Comparison of ENCODE assay signal across 15 cellular contexts in the genomic region with DNA sequence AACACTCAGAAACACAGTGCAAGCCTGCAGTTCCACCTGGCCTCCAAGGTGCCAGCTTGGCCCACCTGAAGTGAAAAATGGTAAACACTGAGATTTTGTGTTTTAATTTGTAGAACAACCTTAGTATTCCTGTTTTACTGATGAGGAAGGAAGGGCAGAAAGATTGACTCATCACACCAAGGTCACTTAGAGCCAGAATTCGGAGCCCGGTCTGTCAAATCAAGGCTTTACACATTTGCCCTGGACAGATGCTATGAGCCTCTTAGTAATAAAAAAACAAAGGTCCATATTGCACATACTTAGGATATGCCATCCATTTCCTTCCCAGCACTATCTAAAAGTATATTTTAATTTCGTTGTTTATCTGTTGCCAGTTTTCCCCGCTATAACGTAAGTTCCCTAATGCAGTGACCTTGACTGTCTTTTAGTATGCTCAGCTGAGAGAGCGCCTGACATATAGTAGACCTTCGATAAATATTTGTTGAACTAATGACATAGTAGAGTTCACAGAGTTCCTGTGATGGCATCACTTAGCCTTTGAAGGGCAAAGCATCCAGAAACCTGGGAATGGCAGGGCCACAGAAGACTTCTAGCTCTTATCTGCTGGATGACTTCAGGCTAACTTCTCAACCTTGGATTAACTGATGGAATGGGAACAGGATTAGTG. TPM values are rescaled to one million over a fixed set of nuclear protein-coding genes. Genes with fewer than 3 reads are reported as not detected.
DNase-seq lines count a peak whose midpoint lies in the region; TF ChIP-seq lines count a peak whose summit lies in the region.
"Had no signal": no experiment of that assay in that cellular context is flagged by ENCODE, and none has a peak within 500 bp of the region (broad histone marks: within the 10 kb centered on the region; RNA-seq: fewer than 3 reads in every experiment).

No MANE protein-coding gene starts in this region.

- peak overlapping the region in 5 of 8 donors; percentile 44 to 74 (median 65) for H3K27ac Mint-ChIP-seq in CD8-positive, alpha-beta memory T cell
- H3K27ac Mint-ChIP-seq in nephron progenitor cell, result peak overlapping the region; percentile 96
- H3K27ac Mint-ChIP-seq: IgD-negative memory B cell had no signal

- no peak overlapping the region for H2BK15ac ChIP-seq in mesendoderm (replicated peaks; ENCODE audit: low read depth)

- 94% methylated on average over 7 of the region's 7 CpGs for WGBS in HUES64
- WGBS in mesendoderm (ENCODE audit: extremely low coverage, insufficient coverage, low lambda C conversion rate), result no CpG with 5 or more reads among the region's 7 CpGs

- no peak overlapping the region for H2BK120ac ChIP-seq in mesendoderm (ENCODE audit: low read depth, low read length)

- POLR2A ChIA-PET in CD8-positive, alpha-beta memory T cell (lab: Charles Lee), result no interaction called here

- peaks cover 5 to 48% (median 16%) of the 10 kb centered on the region in 3 donors for H3K36me3 Mint-ChIP-seq in CD8-positive, alpha-beta memory T cell
- H3K36me3 Mint-ChIP-seq in nephron progenitor cell (ENCODE audit: low read depth), result peaks cover 43% of the 10 kb centered on the region

- H3K4ac ChIP-seq in mesendoderm (ENCODE audit: low read depth, low read length), result no peak overlapping the region

- no peak overlapping the region for H2BK5ac ChIP-seq in mesendoderm (ENCODE audit: low read length)

- no peaks in the 10 kb centered on the region for H3K27me3 Mint-ChIP-seq in CD8-positive, alpha-beta memory T cell
- peaks cover 2% of the 10 kb centered on the region for H3K27me3 Mint-ChIP-seq in nephron progenitor cell (ENCODE audit: low read depth, poor library complexity)
- H3K27me3 Mint-ChIP-seq: IgD-negative memory B cell had no signal

- no peak overlapping the region for H2AK5ac ChIP-seq in mesendoderm (ENCODE audit: low read length)

- TF ChIP-seq CTCF in choroid plexus epithelial cell (conservative IDR thresholded peaks at IDR 0.05; ENCODE audit: low read depth, low read length) (no peak), nephron progenitor cell (IDR thresholded peaks at IDR 0.05) (no peak)

- H3K27ac ChIP-seq in CD8-positive, alpha-beta memory T cell (ENCODE audit: low read depth, low read length), result no peak overlapping the region
- H3K27ac ChIP-seq in HUES64 (ENCODE audit: low read depth, low read length) (peak overlapping the region; percentile 2; the same call in 1 of the 2 replicates), mesendoderm (ENCODE audit: low read depth, low read length) (no peak overlapping the region)
- H3K27ac ChIP-seq: prostate gland had no signal

- no peaks in the 10 kb centered on the region for H3K27me3 ChIP-seq in CD8-positive, alpha-beta memory T cell (ENCODE audit: insufficient read depth, low read length, poor library complexity, severe bottlenecking)
- no peaks in the 10 kb centered on the region for H3K27me3 ChIP-seq in HUES64 (ENCODE audit: insufficient read depth, low read length)
- no peaks in the 10 kb centered on the region for H3K27me3 ChIP-seq in mesendoderm (ENCODE audit: insufficient read depth, low read length, poor library complexity)

- no peaks in the 10 kb centered on the region for H3K9me3 Mint-ChIP-seq in CD8-positive, alpha-beta memory T cell
- H3K9me3 Mint-ChIP-seq in nephron progenitor cell, result no peaks in the 10 kb centered on the region
- H3K9me3 Mint-ChIP-seq: IgD-negative memory B cell had no signal

- H3K36me3 ChIP-seq in CD8-positive, alpha-beta memory T cell (ENCODE audit: insufficient read depth, low read length), result peaks cover 9% of the 10 kb centered on the region
- H3K36me3 ChIP-seq in HUES64 (ENCODE audit: insufficient read depth, low read length), result peaks cover 49% of the 10 kb centered on the region
- H3K36me3 ChIP-seq in mesendoderm (ENCODE audit: control insufficient read depth, insufficient read depth, low read length), result peaks cover 7% of the 10 kb centered on the region
- H3K36me3 ChIP-seq: prostate gland had no signal

- no peak for DNase-seq in CD8-positive, alpha-beta memory T cell
- peak; percentile 30 for DNase-seq in choroid plexus epithelial cell (ENCODE audit: low read depth)
- DNase-seq in nephron progenitor cell, result no peak
- DNase-seq in mesenteric fat pad (ENCODE audit: low spot score), result no peak
- DNase-seq in COLO829 (ENCODE audit: low spot score), result no peak
- DNase-seq in kidney glomerular epithelial cell (lab: John Stamatoyannopoulos, UW), result no peak
- DNase-seq in mesendoderm, result no peak
- DNase-seq: activated CD4-positive, alpha-beta T cell treated with anti-CD3 and anti-CD28 coated beads for 4 hours; activated gamma-delta T cell treated with Interleukin-2 at 50 U/mL for 16 hours; left cardiac atrium; stimulated activated naive CD8-positive, alpha-beta T cell treated with anti-CD3 and anti-CD28 coated beads, Interleukin-15, Interleukin-2, amounts not matched to agents 100 U/mL and 50 U/mL, for 24 hours; SW 1271 had no signal

- no peaks in the 10 kb centered on the region for H3K4me1 ChIP-seq in CD8-positive, alpha-beta memory T cell (ENCODE audit: insufficient read depth, low read length)
- H3K4me1 ChIP-seq in HUES64 (ENCODE audit: insufficient read depth, low read length) (peaks cover 16% of the 10 kb centered on the region), mesendoderm (ENCODE audit: control insufficient read depth, low read depth, low read length) (no peaks in the 10 kb centered on the region)
- H3K4me1 ChIP-seq: prostate gland had no signal

- H3K79me2 ChIP-seq in mesendoderm (ENCODE audit: control insufficient read depth, insufficient read depth, low read length), result no peaks in the 10 kb centered on the region

- H4K8ac ChIP-seq in mesendoderm (ENCODE audit: low read depth, low read length), result no peak overlapping the region

- CTCF ChIA-PET in CD8-positive, alpha-beta memory T cell (lab: Charles Lee), result interaction anchor here (1.0 to 1.4 kb wide), 5 partner anchors 9 to 46 kb away, joined by 3 to 4 read pairs (median 4); partner anchors contain the start of gene TBX21

- H3K4me3 Mint-ChIP-seq in CD8-positive, alpha-beta memory T cell, result no peak overlapping the region
- no peak overlapping the region for H3K4me3 Mint-ChIP-seq in nephron progenitor cell
- H3K4me3 Mint-ChIP-seq: IgD-negative memory B cell had no signal

- no peak overlapping the region for H3K23ac ChIP-seq in mesendoderm (ENCODE audit: low read length)

- H3K79me1 ChIP-seq in mesendoderm (ENCODE audit: low read length), result peaks cover 2% of the 10 kb centered on the region

- H4K5ac ChIP-seq in mesendoderm (ENCODE audit: low read length), result no peak overlapping the region

- H3K18ac ChIP-seq in mesendoderm (ENCODE audit: low read length), result no peak overlapping the region

- H3K4me1 Mint-ChIP-seq in CD8-positive, alpha-beta memory T cell, result peaks cover 1 to 5% (median 1%) of the 10 kb centered on the region in 3 donors
- peaks cover 42% of the 10 kb centered on the region for H3K4me1 Mint-ChIP-seq in nephron progenitor cell

- no peak overlapping the region for H3K56ac ChIP-seq in mesendoderm (ENCODE audit: low read length)

- H3K9me3 ChIP-seq in CD8-positive, alpha-beta memory T cell (ENCODE audit: low read length), result no peaks in the 10 kb centered on the region
- no peaks in the 10 kb centered on the region for H3K9me3 ChIP-seq in HUES64 (ENCODE audit: insufficient read depth, low read depth, low read length)
- H3K9me3 ChIP-seq: prostate gland had no signal

- H3K4me3 ChIP-seq in CD8-positive, alpha-beta memory T cell (ENCODE audit: low read length), result no peak overlapping the region
- no peak overlapping the region for H3K4me3 ChIP-seq in HUES64 (ENCODE audit: low read length)
- H3K4me3 ChIP-seq in choroid plexus epithelial cell (ENCODE audit: low read depth, low read length), result no peak overlapping the region
- no peak overlapping the region for H3K4me3 ChIP-seq in mesendoderm (ENCODE audit: low read length)
- H3K4me3 ChIP-seq: prostate gland had no signal

- H3K9ac ChIP-seq in HUES64 (ENCODE audit: low read depth, low read length) (no peak overlapping the region), mesendoderm (ENCODE audit: low read length) (no peak overlapping the region)

- H3K4me2 ChIP-seq in mesendoderm (ENCODE audit: low read length), result no peak overlapping the region

RNA-seq across cellular contexts. Expression of gene TBKBP1, which starts 7.2 kb away (rescaled TPM):
- total RNA-seq in CD8-positive, alpha-beta memory T cell, result 1 to 10 TPM; 6.6 to 6.7 TPM
- polyA plus RNA-seq in CD8-positive, alpha-beta memory T cell, result 1.8 TPM
- polyA plus RNA-seq in HUES64 (2013, experiment 1 of 2), result 11.0 TPM
- polyA plus RNA-seq in HUES64 (2013, experiment 2 of 2), result 12.3 TPM
- 21.7 TPM for total RNA-seq in mesenteric fat pad
- 8.1 TPM for polyA plus RNA-seq in mesendoderm (2013, experiment 1 of 2)
- 7.0 TPM for polyA plus RNA-seq in mesendoderm (2013, experiment 2 of 2)

RNA-seq across cellular contexts. Expression of gene KPNB1, which starts 37.1 kb away (rescaled TPM):
- 100 to 1,000 TPM; 907 to 915 TPM for total RNA-seq in CD8-positive, alpha-beta memory T cell
- 35.9 TPM for polyA plus RNA-seq in CD8-positive, alpha-beta memory T cell
- polyA plus RNA-seq in HUES64 (2013, experiment 1 of 2), result 552 TPM
- 394 TPM for polyA plus RNA-seq in HUES64 (2013, experiment 2 of 2)
- total RNA-seq in mesenteric fat pad, result 276 TPM
- 345 TPM for polyA plus RNA-seq in mesendoderm (2013, experiment 1 of 2)
- polyA plus RNA-seq in mesendoderm (2013, experiment 2 of 2), result 347 TPM

RNA-seq across cellular contexts. Expression of gene TBX21, which starts 46.2 kb away (rescaled TPM):
- total RNA-seq in CD8-positive, alpha-beta memory T cell, result 10 to 100 TPM; 37.8 to 39.8 TPM
- 59.6 TPM for polyA plus RNA-seq in CD8-positive, alpha-beta memory T cell
- polyA plus RNA-seq in HUES64 (2013, experiment 1 of 2), result not detected
- not detected for polyA plus RNA-seq in HUES64 (2013, experiment 2 of 2)
- 0.35 TPM for total RNA-seq in mesenteric fat pad
- 0.01 TPM for polyA plus RNA-seq in mesendoderm (2013, experiment 1 of 2)
- polyA plus RNA-seq in mesendoderm (2013, experiment 2 of 2), result 0.04 TPM

Comparison
In these comparisons a context has a peak if more than half of its experiments do, and no peak if none do; other contexts are left out.
1. RNA of gene TBX21, which starts 46.2 kb away (total RNA-seq): 37.8 to 39.8 TPM in CD8-positive, alpha-beta memory T cell; 0.35 TPM in mesenteric fat pad (single experiment); every median in the first group is over 10 times any median in the second.